ENCODE assay signal across 20 cellular contexts in the genomic region with DNA sequence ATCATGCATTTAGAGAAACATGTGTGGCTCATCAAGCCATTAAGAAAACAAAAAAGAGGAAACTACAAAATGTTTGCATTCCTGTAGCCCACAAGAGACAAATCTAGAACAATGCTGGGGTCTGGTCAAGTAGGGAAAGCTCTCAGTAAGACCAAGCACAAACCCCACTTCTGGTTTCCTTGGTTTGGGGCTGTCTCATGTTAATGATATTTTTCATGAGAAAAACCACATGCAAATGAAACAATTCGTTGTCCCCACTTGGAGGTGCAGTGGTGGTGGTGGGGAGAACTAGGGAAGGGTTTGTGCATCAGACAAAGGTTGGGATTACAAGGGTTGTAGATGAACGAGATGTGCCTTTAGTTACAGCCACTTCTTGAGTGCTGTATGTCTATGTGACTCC. TPM values are rescaled to one million over a fixed set of nuclear protein-coding genes. Genes with fewer than 3 reads are reported as not detected.
DNase-seq lines count a peak whose midpoint lies in the region; ATAC-seq, FAIRE-seq and TF ChIP-seq lines count a peak whose summit lies in the region.
"Had no signal": no experiment of that assay in that cellular context is flagged by ENCODE, and none has a peak within 500 bp of the region (broad histone marks: within the 10 kb centered on the region; RNA-seq: fewer than 3 reads in every experiment).

No MANE protein-coding gene starts in this region.

- POLR2A ChIA-PET in K562 (lab: Yijun Ruan, JAX): no interaction called here

- CTCF ChIA-PET in K562 (lab: Yijun Ruan, JAX; ENCODE audit: low intra/inter-chr PET ratio): no interaction called here

- no peak overlapping the region for H3K4me3 ChIP-seq in K562
- H3K4me3 ChIP-seq: BLaER1 treated with 17β-estradiol and CSF1 and Interleukin-3, amounts not matched to agents 10 nM and 100 nM; MG63; Peyer's patch had no signal

- WGBS in K562 (ENCODE audit: insufficient coverage, low coverage, missing lambda C conversion rate): 28% methylated on average over 2 of the region's 2 CpGs

- H3K9me1 ChIP-seq in K562 (ENCODE audit: control insufficient read depth, insufficient read depth, low read length): no peaks in the 10 kb centered on the region

- H3K9me3 ChIP-seq in K562 (replicated peaks; ENCODE audit: control insufficient read depth, insufficient read depth, low read depth, low read length): no peaks in the 10 kb centered on the region
- H3K9me3 ChIP-seq: BLaER1 treated with 17β-estradiol and CSF1 and Interleukin-3, amounts not matched to agents 10 nM and 100 nM; MG63; Peyer's patch had no signal

- H3K36me3 Mint-ChIP-seq in activated naive CD4-positive, alpha-beta T cell treated with anti-CD3 and anti-CD28 coated beads, Interleukin-2, amount 50 U/mL, for 24 hours: peaks cover 4% of the 10 kb centered on the region

- FAIRE-seq in K562 (lab: Jason Lieb, UNC): no peak

- H3K27me3 Mint-ChIP-seq in activated naive CD4-positive, alpha-beta T cell treated with anti-CD3 and anti-CD28 coated beads, Interleukin-2, amount 50 U/mL, for 24 hours: no peaks in the 10 kb centered on the region

- no peak overlapping the region for H3K9ac ChIP-seq in K562 (ENCODE audit: insufficient read depth in 1 of 2, low read depth in 2 of 2, low read length in 2 of 2)
- H3K9ac ChIP-seq: BLaER1 treated with 17β-estradiol and CSF1 and Interleukin-3, amounts not matched to agents 10 nM and 100 nM had no signal

- H3K4me2 ChIP-seq in K562 (ENCODE audit: insufficient read depth, low read length): no peak overlapping the region

- in situ Hi-C loops in K562 (cut with MboI): no loop called here

- intact Hi-C loops in K562 (cut with micrococcal nuclease): loop anchor here (10.0 kb wide), 1 partner anchor 172 kb away; no protein-coding TSS in a partner anchor

- H3K4me1 Mint-ChIP-seq in activated naive CD4-positive, alpha-beta T cell treated with anti-CD3 and anti-CD28 coated beads, Interleukin-2, amount 50 U/mL, for 24 hours: no peaks in the 10 kb centered on the region
- H3K4me1 Mint-ChIP-seq: H9 had no signal

- no peak for TF ChIP-seq RAD21 in K562 (CRISPR knock-in tag; conservative IDR thresholded peaks at IDR 0.05 in 1 of 2, IDR thresholded peaks at IDR 0.05 in 1 of 2)

- no TSS peak for BruUV-seq in K562 (replicated peaks; lab: Mats Ljungman, UMichigan)

- no peaks in the 10 kb centered on the region for H3K79me2 ChIP-seq in K562 (ENCODE audit: control insufficient read depth, insufficient read depth, low read length)

- TF ChIP-seq POLR2A in K562 (conservative IDR thresholded peaks at IDR 0.05): no peak

- H3K4me3 Mint-ChIP-seq in activated naive CD4-positive, alpha-beta T cell treated with anti-CD3 and anti-CD28 coated beads, Interleukin-2, amount 50 U/mL, for 24 hours: no peak overlapping the region
- H3K4me3 Mint-ChIP-seq: H9 had no signal

- no peak for DNase-seq in activated naive CD4-positive, alpha-beta T cell treated with anti-CD3 and anti-CD28 coated beads, Interleukin-2, amount 50 U/mL, for 16 hours
- DNase-seq in K562 (ENCODE audit: extremely low read depth in 1 of 4, low spot score in 3 of 4) (no peak), retina (no peak), GM03348 (ENCODE audit: low spot score) (no peak), caudate nucleus (lab: John Stamatoyannopoulos, UW) (no peak)
- DNase-seq: H9, KG1, MG63, NCI-H1417, NCI-H1930, NCI-H2171, NCI-H446 treated with DMSO at 0.1 percent for 48 hours, NCI-H774, Peyer's patch, SHP77 treated with DMSO at 0.1 percent for 48 hours had no signal

- no peak for TF ChIP-seq CTCF in K562 (IDR thresholded peaks at IDR 0.05 in 2 of 3, conservative IDR thresholded peaks at IDR 0.05 in 1 of 3; ENCODE audit: insufficient read depth in 2 of 3, low read depth in 1 of 3, low read length in 3 of 3)

- ATAC-seq in GM19397 (IDR thresholded peaks at IDR 0.05; ENCODE audit: unreplicated experiment): peak; percentile 60
- peak; percentile 60 for ATAC-seq in HG03066 (IDR thresholded peaks at IDR 0.05; ENCODE audit: low read depth, unreplicated experiment)
- ATAC-seq in K562: no peak

- peak overlapping the region; percentile 9 for H3K27ac Mint-ChIP-seq in activated naive CD4-positive, alpha-beta T cell treated with anti-CD3 and anti-CD28 coated beads, Interleukin-2, amount 50 U/mL, for 24 hours

- peaks cover 0 to 5% of the 10 kb centered on the region in 2 experiments; a peak in 1 of 5 replicates for H3K4me1 ChIP-seq in K562 (replicated peaks in 1 of 2; ENCODE audit: control insufficient read depth in 2 of 2, insufficient read depth in 2 of 2, low read length in 2 of 2)
- H3K4me1 ChIP-seq: Peyer's patch had no signal

- no peak for TF ChIP-seq EP300 in K562 (IDR thresholded peaks at IDR 0.05; ENCODE audit: low read length)

- no peaks in the 10 kb centered on the region for H3K36me3 ChIP-seq in K562 (ENCODE audit: control insufficient read depth, insufficient read depth, low read length)
- H3K36me3 ChIP-seq: BLaER1 treated with 17β-estradiol and CSF1 and Interleukin-3, amounts not matched to agents 10 nM and 100 nM; MG63; Peyer's patch had no signal

- H4K20me1 ChIP-seq in K562 (replicated peaks; ENCODE audit: control insufficient read depth, insufficient read depth, low read length): no peaks in the 10 kb centered on the region
- H4K20me1 ChIP-seq: BLaER1 treated with 17β-estradiol and CSF1 and Interleukin-3, amounts not matched to agents 10 nM and 100 nM had no signal

- no peak overlapping the region for H3K27ac ChIP-seq in K562 (ENCODE audit: extremely low read depth, low read depth, low read length)
- no peak overlapping the region for H3K27ac ChIP-seq in caudate nucleus (ENCODE audit: low read depth, low read length)
- H3K27ac ChIP-seq: BLaER1 treated with 17β-estradiol and CSF1 and Interleukin-3, amounts not matched to agents 10 nM and 100 nM; HL-60; Peyer's patch had no signal

- 0 out of 2 replicates have a peak overlapping the region, but pooled peaks have one; percentile 11 for H2AFZ ChIP-seq in K562 (ENCODE audit: low read depth, low read length)

- no peaks in the 10 kb centered on the region for H3K9me3 Mint-ChIP-seq in activated naive CD4-positive, alpha-beta T cell treated with anti-CD3 and anti-CD28 coated beads, Interleukin-2, amount 50 U/mL, for 24 hours
- H3K9me3 Mint-ChIP-seq: H9 had no signal

- no peaks in the 10 kb centered on the region for H3K27me3 ChIP-seq in K562 (ENCODE audit: control insufficient read depth in 2 of 2, insufficient read depth in 2 of 2, low read length in 2 of 2)
- H3K27me3 ChIP-seq: BLaER1 treated with 17β-estradiol and CSF1 and Interleukin-3, amounts not matched to agents 10 nM and 100 nM; MG63; Peyer's patch had no signal

TF ChIP-seq in K562, 482 proteins besides CTCF, POLR2A, EP300 and RAD21:
- TF ChIP-seq, protein P1, sequence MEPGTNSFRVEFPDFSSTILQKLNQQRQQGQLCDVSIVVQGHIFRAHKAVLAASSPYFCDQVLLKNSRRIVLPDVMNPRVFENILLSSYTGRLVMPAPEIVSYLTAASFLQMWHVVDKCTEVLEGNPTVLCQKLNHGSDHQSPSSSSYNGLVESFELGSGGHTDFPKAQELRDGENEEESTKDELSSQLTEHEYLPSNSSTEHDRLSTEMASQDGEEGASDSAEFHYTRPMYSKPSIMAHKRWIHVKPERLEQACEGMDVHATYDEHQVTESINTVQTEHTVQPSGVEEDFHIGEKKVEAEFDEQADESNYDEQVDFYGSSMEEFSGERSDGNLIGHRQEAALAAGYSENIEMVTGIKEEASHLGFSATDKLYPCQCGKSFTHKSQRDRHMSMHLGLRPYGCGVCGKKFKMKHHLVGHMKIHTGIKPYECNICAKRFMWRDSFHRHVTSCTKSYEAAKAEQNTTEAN (CRISPR knock-in tag; IDR thresholded peaks at IDR 0.05): no peak

RNA-seq across cellular contexts. Expression of a gene that starts 7.0 kb away (rescaled TPM):
- 4.8 and 26.2 TPM in 2 replicates for total RNA-seq in K562 (2011; cell fraction: chromatin; rRNA removed; ENCODE audit: low replicate concordance)
- 3.2 and 3.8 TPM in 2 replicates for total RNA-seq in K562 (2011; cell fraction: nucleolus; rRNA removed)
- total RNA-seq in K562 (2011; cell fraction: nucleoplasm; rRNA removed): 6.3 and 10.3 TPM in 2 replicates
- total RNA-seq in K562 (2014; rRNA removed): 10.5 and 12.4 TPM in 2 replicates
- total RNA-seq in K562 (2014; rRNA removed; fragmentation: Illumina TruSeq; extraction: Trizol): 22.0 TPM in 2 replicates
- total RNA-seq in K562 (2015; rRNA removed; fragmentation: Illumina TruSeq; extraction: Trizol): 18.2 and 19.0 TPM in 2 replicates
- total RNA-seq in K562 (2021): 17.9 and 20.9 TPM in 2 replicates
- polyA plus RNA-seq in K562 (2011; rRNA removed): 13.2 and 23.8 TPM in 2 replicates
- polyA plus RNA-seq in K562 (2011; cell fraction: cytosol; rRNA removed): 3.3 and 6.5 TPM in 2 replicates
- polyA plus RNA-seq in K562 (2011; cell fraction: nucleus; rRNA removed): 4.7 and 10.2 TPM in 2 replicates
- polyA plus RNA-seq in K562 (2012): 13.2 and 20.1 TPM in 2 replicates
- polyA plus RNA-seq in K562 (2014; fragmentation: Illumina TruSeq; extraction: Trizol): 16.9 and 21.2 TPM in 2 replicates
- polyA plus RNA-seq in K562 (2014; fragmentation: Nextera tagmentation; extraction: Ambion mirVana): 1 to 10 TPM; 5.0 to 6.5 TPM
- polyA plus RNA-seq in K562 (2014; rRNA removed): 9.3 and 13.2 TPM in 2 replicates
- 16.9 and 18.8 TPM in 2 replicates for polyA minus RNA-seq in K562 (2011; rRNA and poly(A)+ RNA removed)
- polyA minus RNA-seq in K562 (2011; cell fraction: cytosol; rRNA and poly(A)+ RNA removed): 7.5 and 8.3 TPM in 2 replicates
- polyA minus RNA-seq in K562 (2011; cell fraction: nucleus; rRNA and poly(A)+ RNA removed): 7.5 and 12.7 TPM in 2 replicates
